ENCODE assay signal across 8 cellular contexts in the genomic region with DNA sequence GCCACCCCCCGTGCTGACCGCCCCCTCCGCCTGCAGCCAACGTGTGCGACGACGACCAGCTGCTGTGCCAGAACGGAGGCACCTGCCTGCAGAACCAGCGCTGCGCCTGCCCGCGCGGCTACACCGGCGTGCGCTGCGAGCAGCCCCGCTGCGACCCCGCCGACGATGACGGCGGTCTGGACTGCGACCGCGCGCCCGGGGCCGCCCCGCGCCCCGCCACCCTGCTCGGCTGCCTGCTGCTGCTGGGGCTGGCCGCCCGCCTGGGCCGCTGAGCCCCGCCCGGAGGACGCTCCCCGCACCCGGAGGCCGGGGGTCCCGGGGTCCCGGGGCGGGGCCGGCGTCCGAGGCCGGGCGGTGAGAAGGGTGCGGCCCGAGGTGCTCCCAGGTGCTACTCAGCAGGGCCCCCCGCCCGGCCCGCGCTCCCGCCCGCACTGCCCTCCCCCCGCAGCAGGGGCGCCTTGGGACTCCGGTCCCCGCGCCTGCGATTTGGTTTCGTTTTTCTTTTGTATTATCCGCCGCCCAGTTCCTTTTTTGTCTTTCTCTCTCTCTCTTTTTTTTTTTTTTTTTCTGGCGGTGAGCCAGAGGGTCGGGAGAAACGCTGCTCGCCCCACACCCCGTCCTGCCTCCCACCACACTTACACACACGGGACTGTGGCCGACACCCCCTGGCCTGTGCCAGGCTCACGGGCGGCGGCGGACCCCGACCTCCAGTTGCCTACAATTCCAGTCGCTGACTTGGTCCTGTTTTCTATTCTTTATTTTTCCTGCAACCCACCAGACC.
DNase-seq lines count a peak whose midpoint lies in the region; ATAC-seq and TF ChIP-seq lines count a peak whose summit lies in the region.

No MANE protein-coding gene starts in this region.

- no peaks in the 10 kb centered on the region for H3K9me3 ChIP-seq in parathyroid adenoma (ENCODE audit: control insufficient read depth, low read length)

- H3K27me3 ChIP-seq in parathyroid adenoma (ENCODE audit: control insufficient read depth, insufficient read depth, low read length), result no peaks in the 10 kb centered on the region

- H3K27ac ChIP-seq in parathyroid adenoma (no peak overlapping the region), RWPE1 (no peak overlapping the region)

- POLR2A ChIA-PET in RWPE1 (lab: Yijun Ruan, JAX; ENCODE audit: low non-redundant PET), result no interaction called here

- H3K36me3 Mint-ChIP-seq in activated CD8-positive, alpha-beta memory T cell treated with anti-CD3 and anti-CD28 coated beads, Interleukin-2, amount 10 ng/mL, durations not matched to agents 7 days and 5 days, result no peaks in the 10 kb centered on the region

- H3K9me3 Mint-ChIP-seq in activated CD8-positive, alpha-beta memory T cell treated with anti-CD3 and anti-CD28 coated beads, Interleukin-2, amount 10 ng/mL, durations not matched to agents 7 days and 5 days (ENCODE audit: low read depth), result no peaks in the 10 kb centered on the region

- peaks cover 32% of the 10 kb centered on the region for H3K27me3 Mint-ChIP-seq in activated CD8-positive, alpha-beta memory T cell treated with anti-CD3 and anti-CD28 coated beads, Interleukin-2, amount 10 ng/mL, durations not matched to agents 7 days and 5 days

- H3K9ac ChIP-seq in parathyroid adenoma, result no peak overlapping the region

- no peaks in the 10 kb centered on the region for H3K79me2 ChIP-seq in parathyroid adenoma

- H3K4me1 ChIP-seq in parathyroid adenoma, result no peaks in the 10 kb centered on the region

- DNase-seq in LNCaP clone FGC (ENCODE audit: low read depth) (no peak), fibroblast of mammary gland (ENCODE audit: low read depth) (no peak), RWPE1 (ENCODE audit: low spot score) (no peak), omental fat pad (ENCODE audit: low spot score) (no peak), GM03348 (ENCODE audit: low spot score) (no peak)
- peak; percentile 77 for DNase-seq in activated CD8-positive, alpha-beta memory T cell treated with anti-CD3 and anti-CD28 coated beads, Interleukin-2, amount 10 ng/mL, durations not matched to agents 7 days and 5 days

- H3K4me3 ChIP-seq in LNCaP clone FGC (ENCODE audit: low read depth, low read length), result peak overlapping the region; percentile 51
- H3K4me3 ChIP-seq in fibroblast of mammary gland (ENCODE audit: control insufficient read depth, low read depth, low read length), result peak overlapping the region; percentile 41
- peak overlapping the region; percentile 53 for H3K4me3 ChIP-seq in parathyroid adenoma (ENCODE audit: low read depth, low read length)

- peak overlapping the region; percentile 97 for H3K4me3 Mint-ChIP-seq in activated CD8-positive, alpha-beta memory T cell treated with anti-CD3 and anti-CD28 coated beads, Interleukin-2, amount 10 ng/mL, durations not matched to agents 7 days and 5 days

- ATAC-seq in GM18502 (IDR thresholded peaks at IDR 0.05; ENCODE audit: poor library complexity, unreplicated experiment) (peak; percentile 11), omental fat pad (ENCODE audit: low FRiP score) (no peak)
- no peak for ATAC-seq in activated CD8-positive, alpha-beta memory T cell treated with anti-CD3 and anti-CD28 coated beads, Interleukin-2, amount 10 ng/mL, durations not matched to agents 7 days and 5 days

- CTCF ChIA-PET in activated CD8-positive, alpha-beta memory T cell treated with anti-CD3 and anti-CD28 coated beads, Interleukin-2, amount 10 ng/mL, durations not matched to agents 7 days and 5 days (lab: Charles Lee), result interaction anchor here (0.6 to 9.0 kb wide), 8 partner anchors 9 to 483 kb away, joined by 3 to 176 read pairs (median 8); no protein-coding TSS in a partner anchor
- CTCF ChIA-PET in RWPE1 (lab: Yijun Ruan, JAX), result interaction anchor here (0.7 to 4.3 kb wide), 5 partner anchors 11 to 486 kb away, joined by 3 to 20 read pairs (median 4); no protein-coding TSS in a partner anchor

- peak overlapping the region; percentile 50 for H2AFZ ChIP-seq in parathyroid adenoma

- no peak for TF ChIP-seq CTCF in LNCaP clone FGC (IDR thresholded peaks at IDR 0.05; ENCODE audit: control insufficient read depth, extremely low read depth, insufficient read depth)
- TF ChIP-seq CTCF in fibroblast of mammary gland (conservative IDR thresholded peaks at IDR 0.05; ENCODE audit: control insufficient read depth, insufficient read depth, low read depth, low read length), result no peak
- TF ChIP-seq CTCF in parathyroid adenoma (IDR thresholded peaks at IDR 0.05), result no peak
- TF ChIP-seq CTCF in RWPE1 (conservative IDR thresholded peaks at IDR 0.05; ENCODE audit: low read depth), result no peak
- TF ChIP-seq CTCF in omental fat pad (IDR thresholded peaks at IDR 0.05), result no peak

- H3K4me1 Mint-ChIP-seq in activated CD8-positive, alpha-beta memory T cell treated with anti-CD3 and anti-CD28 coated beads, Interleukin-2, amount 10 ng/mL, durations not matched to agents 7 days and 5 days, result peaks cover 9% of the 10 kb centered on the region

- H3K4me2 ChIP-seq in parathyroid adenoma (ENCODE audit: low read length), result peak overlapping the region; percentile 85

- peak overlapping the region; percentile 85 for H3K27ac Mint-ChIP-seq in activated CD8-positive, alpha-beta memory T cell treated with anti-CD3 and anti-CD28 coated beads, Interleukin-2, amount 10 ng/mL, durations not matched to agents 7 days and 5 days

- no peaks in the 10 kb centered on the region for H3K36me3 ChIP-seq in parathyroid adenoma (ENCODE audit: control insufficient read depth, insufficient read depth, low read length)
